ENCODE assay signal across 14 cellular contexts in the genomic region with DNA sequence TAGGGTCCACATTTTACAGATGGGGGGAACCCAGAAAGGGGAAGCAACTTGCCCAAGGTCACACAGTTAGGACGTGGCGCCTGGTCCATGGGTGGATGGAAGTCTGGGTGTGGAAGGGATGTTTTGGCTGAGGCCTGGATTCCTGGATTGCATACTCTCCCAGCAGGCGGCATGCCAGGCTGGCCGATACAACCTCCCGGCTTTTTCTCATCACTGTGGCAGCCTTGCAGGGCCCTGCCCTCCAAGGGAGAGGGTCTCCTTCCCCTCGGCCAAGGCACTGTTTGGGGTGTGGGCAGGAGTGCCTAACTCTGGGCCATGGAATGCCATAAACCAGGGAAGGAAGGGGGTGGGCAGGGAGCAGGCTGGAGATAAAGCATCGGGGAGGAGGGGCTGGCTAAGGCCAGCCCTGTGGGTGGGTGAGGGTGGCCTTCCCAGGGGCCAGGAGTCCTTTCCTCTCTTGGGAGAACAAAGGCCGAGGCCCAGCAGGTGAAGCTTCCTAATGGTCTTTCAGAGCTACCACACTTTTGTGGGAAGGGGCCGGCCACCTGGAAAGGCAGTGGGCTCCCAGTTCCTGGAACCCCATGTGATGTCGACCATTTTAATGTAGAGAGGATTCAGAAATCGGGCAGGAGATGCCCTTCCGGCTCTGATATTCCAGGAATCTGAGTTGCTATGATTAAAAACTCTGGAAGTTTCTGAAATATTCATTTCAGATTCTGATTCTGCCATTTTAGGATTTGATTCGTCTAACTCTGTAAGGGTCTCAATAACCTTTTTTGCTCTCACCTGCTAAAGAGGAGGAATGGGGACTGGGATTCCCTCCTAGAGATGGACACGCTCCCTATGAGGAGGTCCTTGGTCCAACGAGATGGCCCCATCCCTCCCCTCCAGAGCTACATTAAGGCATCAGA. TPM values are rescaled to one million over a fixed set of nuclear protein-coding genes. Genes with fewer than 3 reads are reported as not detected.
DNase-seq lines count a peak whose midpoint lies in the region; ATAC-seq, FAIRE-seq and TF ChIP-seq lines count a peak whose summit lies in the region.
"Had no signal": no experiment of that assay in that cellular context is flagged by ENCODE, and none has a peak within 500 bp of the region (broad histone marks: within the 10 kb centered on the region; RNA-seq: fewer than 3 reads in every experiment).

No MANE protein-coding gene starts in this region.

- TF ChIP-seq CTCF in A549 (IDR thresholded peaks at IDR 0.05) (no peak), HCT116 (IDR thresholded peaks at IDR 0.05 in 2 of 3, conservative IDR thresholded peaks at IDR 0.05 in 1 of 3; ENCODE audit: borderline replicate concordance in 1 of 3, insufficient read depth in 1 of 3, low read depth in 2 of 3, low read length in 2 of 3) (no peak), brain microvascular endothelial cell (IDR thresholded peaks at IDR 0.05; ENCODE audit: low read depth, low read length, missing control alignments) (no peak), OCI-LY7 (conservative IDR thresholded peaks at IDR 0.05; ENCODE audit: low read length) (no peak)

- H3K4me2 ChIP-seq in A549, result peak overlapping the region; percentile 71
- peak overlapping the region; percentile 27 for H3K4me2 ChIP-seq in HCT116 (ENCODE audit: low read length)
- no peak overlapping the region for H3K4me2 ChIP-seq in mesendoderm (ENCODE audit: low read length)
- H3K4me2 ChIP-seq in OCI-LY7 (ENCODE audit: low read length), result no peak overlapping the region

- WGBS in A549 (ENCODE audit: missing lambda C conversion rate), result 82% methylated on average over 15 of the region's 15 CpGs
- no CpG with 5 or more reads among the region's 15 CpGs for WGBS in mesendoderm (ENCODE audit: extremely low coverage, insufficient coverage, low lambda C conversion rate)

- no peaks in the 10 kb centered on the region for H3K27me3 ChIP-seq in HCT116 (ENCODE audit: insufficient read depth, low read length)
- H3K27me3 ChIP-seq in brain microvascular endothelial cell (replicated peaks), result no peaks in the 10 kb centered on the region
- H3K27me3 ChIP-seq in mesendoderm (ENCODE audit: insufficient read depth, low read length, poor library complexity), result no peaks in the 10 kb centered on the region

- peak overlapping the region; percentile 85 for H2AK5ac ChIP-seq in mesendoderm (ENCODE audit: low read length)

- BruUV-seq in HCT116 (replicated peaks; lab: Mats Ljungman, UMichigan) (no TSS peak), OCI-LY7 (replicated peaks; lab: Mats Ljungman, UMichigan) (no TSS peak)

- H3K18ac ChIP-seq in mesendoderm (ENCODE audit: low read length), result no peak overlapping the region

- TF ChIP-seq RAD21 in A549 (conservative IDR thresholded peaks at IDR 0.05 in 1 of 2, IDR thresholded peaks at IDR 0.05 in 1 of 2) (no peak), HCT116 (IDR thresholded peaks at IDR 0.05; ENCODE audit: low read depth) (no peak)

- CTCF ChIA-PET in A549 (lab: Yijun Ruan, JAX) (interaction anchor here (1.0 to 14.7 kb wide), 8 partner anchors 8 to 191 kb away, joined by 3 to 145 read pairs (median 3); partner anchors contain the start of genes MYLK2 and PDRG1), HCT116 (lab: Charles Lee) (interaction anchor here (2.3 kb wide), 1 partner anchor 12 kb away, joined by 11 read pairs; no protein-coding TSS in a partner anchor), OCI-LY7 (lab: Charles Lee; ENCODE audit: unreplicated experiment) (interaction anchor here (1.0 kb wide), 1 partner anchor 16 kb away, joined by 3 read pairs; no protein-coding TSS in a partner anchor)

- no peak overlapping the region for H3K56ac ChIP-seq in mesendoderm (ENCODE audit: low read length)

- H3K27ac ChIP-seq in A549 (peak overlapping the region; percentile 85 to 86), HCT116 (ENCODE audit: low read depth, low read length) (no peak overlapping the region), brain microvascular endothelial cell (peak overlapping the region; percentile 99), mesendoderm (ENCODE audit: low read depth, low read length) (no peak overlapping the region), OCI-LY7 (ENCODE audit: low read depth, low read length, poor library complexity, severe bottlenecking) (no peak overlapping the region)

- no peak overlapping the region for H2BK120ac ChIP-seq in mesendoderm (ENCODE audit: low read depth, low read length)

- H3K4me3 ChIP-seq in A549, result no peak overlapping the region
- no peak overlapping the region for H3K4me3 ChIP-seq in HCT116 (replicated peaks in 1 of 2; ENCODE audit: low read depth in 1 of 2, low read length in 2 of 2)
- H3K4me3 ChIP-seq in brain microvascular endothelial cell (ENCODE audit: low read depth, low read length), result no peak overlapping the region
- H3K4me3 ChIP-seq in mesendoderm (ENCODE audit: low read length), result no peak overlapping the region
- H3K4me3 ChIP-seq in OCI-LY7 (ENCODE audit: low read depth, low read length, poor library complexity, severe bottlenecking), result no peak overlapping the region

- intact Hi-C loops in HCT116 (cut with micrococcal nuclease) (no loop called here), OCI-LY7 (cut with micrococcal nuclease; ENCODE audit: unreplicated experiment) (no loop called here)

- TF ChIP-seq EP300 in A549 (IDR thresholded peaks at IDR 0.05), result no peak

- H3K4ac ChIP-seq in mesendoderm (ENCODE audit: low read depth, low read length), result no peak overlapping the region

- H3K9me3 ChIP-seq in A549, result no peaks in the 10 kb centered on the region
- H3K9me3 ChIP-seq in HCT116 (ENCODE audit: control insufficient read depth in 1 of 2, insufficient read depth in 1 of 2, low read depth in 1 of 2, low read length in 2 of 2), result no peaks in the 10 kb centered on the region
- no peaks in the 10 kb centered on the region for H3K9me3 ChIP-seq in OCI-LY7 (ENCODE audit: low read length)

- no peaks in the 10 kb centered on the region for H3K79me2 ChIP-seq in HCT116 (ENCODE audit: insufficient read depth, low read length)
- no peaks in the 10 kb centered on the region for H3K79me2 ChIP-seq in mesendoderm (ENCODE audit: control insufficient read depth, insufficient read depth, low read length)
- no peaks in the 10 kb centered on the region for H3K79me2 ChIP-seq in OCI-LY7 (ENCODE audit: insufficient read depth, low read depth, low read length)

- H4K20me1 ChIP-seq in HCT116 (ENCODE audit: insufficient read depth) (no peaks in the 10 kb centered on the region), OCI-LY7 (ENCODE audit: insufficient read depth, low read length) (no peaks in the 10 kb centered on the region)

- H3K36me3 ChIP-seq in HCT116 (ENCODE audit: control insufficient read depth in 1 of 2, insufficient read depth in 2 of 2, low read length in 2 of 2), result no peaks in the 10 kb centered on the region
- H3K36me3 ChIP-seq in brain microvascular endothelial cell (replicated peaks), result no peaks in the 10 kb centered on the region
- no peaks in the 10 kb centered on the region for H3K36me3 ChIP-seq in mesendoderm (ENCODE audit: control insufficient read depth, insufficient read depth, low read length)
- H3K36me3 ChIP-seq in OCI-LY7 (ENCODE audit: insufficient read depth, low read length), result no peaks in the 10 kb centered on the region

- H2BK5ac ChIP-seq in mesendoderm (ENCODE audit: low read length), result no peak overlapping the region

- H3K9ac ChIP-seq in HCT116 (ENCODE audit: low read length) (no peak overlapping the region), mesendoderm (ENCODE audit: low read length) (no peak overlapping the region)

- no peak overlapping the region for H3K23ac ChIP-seq in mesendoderm (ENCODE audit: low read length)

- RAD21 ChIA-PET in HCT116 (lab: Charles Lee; ENCODE audit: low non-redundant PET in 1 of 2, low total read pairs in 2 of 2, uncharacterized antibody in 2 of 2, unreplicated experiment in 2 of 2), result no interaction called here

- H3K9me2 ChIP-seq in HCT116 (ENCODE audit: insufficient read depth) (no peaks in the 10 kb centered on the region), OCI-LY7 (ENCODE audit: insufficient read depth, low read length) (no peaks in the 10 kb centered on the region)

- POLR2A ChIA-PET in A549 (lab: Yijun Ruan, JAX), result no interaction called here
- POLR2A ChIA-PET in HCT116 (lab: Charles Lee), result no interaction called here
- POLR2A ChIA-PET in OCI-LY7 (lab: Charles Lee), result no interaction called here

- no peak for FAIRE-seq in A549 (lab: Jason Lieb, UNC)

- no peak overlapping the region for H4K8ac ChIP-seq in mesendoderm (ENCODE audit: low read depth, low read length)

- no peak overlapping the region for H4K5ac ChIP-seq in mesendoderm (ENCODE audit: low read length)

- ATAC-seq in A549 (0 out of 6 replicates have a peak, but pooled peaks of 1 of the 2 experiments have one; percentile 4), HCT116 (no peak), GM21825 (IDR thresholded peaks at IDR 0.05; ENCODE audit: unreplicated experiment) (no peak)

- in situ Hi-C loops in brain microvascular endothelial cell (cut with HindIII; ENCODE audit: low pct_ligation_motif_present, low sequenced_read_pairs), result no loop called here

- TF ChIP-seq POLR2A in A549 (IDR thresholded peaks at IDR 0.05; ENCODE audit: low read length) (no peak), HCT116 (IDR thresholded peaks at IDR 0.05; ENCODE audit: borderline replicate concordance, extremely low read depth, insufficient read depth, insufficient read length) (no peak)

- H3K4me1 ChIP-seq in A549 (peaks cover 96% of the 10 kb centered on the region), HCT116 (ENCODE audit: control insufficient read depth in 1 of 2, insufficient read depth in 2 of 2, low read length in 2 of 2) (peaks cover 24 to 51% of the 10 kb centered on the region in 2 experiments), mesendoderm (ENCODE audit: control insufficient read depth, low read depth, low read length) (peaks cover 18% of the 10 kb centered on the region), OCI-LY7 (ENCODE audit: insufficient read depth, low read length, poor library complexity, severe bottlenecking) (peaks cover 13% of the 10 kb centered on the region)

- H2BK15ac ChIP-seq in mesendoderm (replicated peaks; ENCODE audit: low read depth), result no peak overlapping the region

- H3K79me1 ChIP-seq in mesendoderm (ENCODE audit: low read length), result no peaks in the 10 kb centered on the region

- no peak overlapping the region for H2AFZ ChIP-seq in HCT116 (ENCODE audit: low read depth, low read length, poor library complexity, severe bottlenecking)
- H2AFZ ChIP-seq in OCI-LY7 (ENCODE audit: low read length), result no peak overlapping the region

- DNase-seq in A549 (ENCODE audit: low read depth in 1 of 2, low spot score in 1 of 2) (no peak), HCT116 (ENCODE audit: low read depth, low spot score) (no peak), brain microvascular endothelial cell (no peak), mesendoderm (no peak), OCI-LY7 (ENCODE audit: low spot score) (no peak), OCI-M1 (lab: John Stamatoyannopoulos, UW) (no peak), EL (no peak)
- DNase-seq: activated CD4-positive, alpha-beta T cell treated with anti-CD3 and anti-CD28 coated beads, Interleukin-2, amount 10 ng/mL, durations not matched to agents 24 days and 14 days; activated naive CD8-positive, alpha-beta T cell treated with anti-CD3 and anti-CD28 coated beads, Interleukin-2, amount 10 ng/mL, durations not matched to agents 7 days and 5 days; activated T-cell treated with anti-CD3 and anti-CD28 coated beads, Interleukin-2, amount 50 U/mL, for 1 hour; naive B cell; NCI-H2081 had no signal

RNA-seq across cellular contexts. Expression of gene FOXS1, which starts 4.2 kb away (rescaled TPM):
- polyA plus RNA-seq in A549 (2011; rRNA removed), result 1.0 and 1.5 TPM in 2 replicates
- 1.5 and 3.0 TPM in 2 replicates for polyA plus RNA-seq in A549 (2012; cell fraction: cytosol; rRNA removed)
- polyA plus RNA-seq in A549 (2012; cell fraction: nucleus; rRNA removed), result 3.0 and 4.0 TPM in 2 replicates
- 1.9 to 3.7 TPM (median 3.4 TPM) in 3 replicates for polyA plus RNA-seq in A549 (2017; fragmentation: RNase III; extraction: RNeasy Plus Mini Kit Qiagen cat#74134 plus additional on column Dnase treatment)
- 0.83 and 1.8 TPM in 2 replicates for polyA minus RNA-seq in A549 (2011; rRNA and poly(A)+ RNA removed)
- not detected for total RNA-seq in HCT116 (2021; ENCODE audit: unreplicated experiment)
- not detected in 2 replicates for polyA plus RNA-seq in HCT116 (2012)
- polyA plus RNA-seq in mesendoderm (2013, experiment 1 of 2), result 0.03 TPM
- not detected for polyA plus RNA-seq in mesendoderm (2013, experiment 2 of 2)
- total RNA-seq in OCI-LY7 (2014; rRNA removed; shearing (Covaris generic)), result not detected in 2 replicates
- not detected in 2 replicates for total RNA-seq in OCI-LY7 (2022)
- total RNA-seq: activated CD4-positive, alpha-beta T cell treated with anti-CD3 and anti-CD28 coated beads, Interleukin-2, amount 10 ng/mL, durations not matched to agents 24 days and 14 days; activated naive CD8-positive, alpha-beta T cell treated with anti-CD3 and anti-CD28 coated beads, Interleukin-2, amount 10 ng/mL, durations not matched to agents 7 days and 5 days; epithelial cell of proximal tubule had no signal

RNA-seq across cellular contexts. Expression of gene MYLK2, which starts 22.0 kb away (rescaled TPM):
- polyA plus RNA-seq in A549 (2011; rRNA removed) (0.09 and 0.20 TPM in 2 replicates), A549 (2017; fragmentation: RNase III; extraction: RNeasy Plus Mini Kit Qiagen cat#74134 plus additional on column Dnase treatment) (0.36 to 0.63 TPM (median 0.51 TPM) in 3 replicates)
- polyA plus RNA-seq in A549 (2012; cell fraction: cytosol; rRNA removed), result 0.53 and 0.70 TPM in 2 replicates
- polyA plus RNA-seq in A549 (2012; cell fraction: nucleus; rRNA removed), result 3.9 and 4.1 TPM in 2 replicates
- 0.21 and 0.34 TPM in 2 replicates for polyA minus RNA-seq in A549 (2011; rRNA and poly(A)+ RNA removed)
- total RNA-seq in HCT116 (2021; ENCODE audit: unreplicated experiment) (0.34 TPM), OCI-LY7 (2022) (0.61 and 0.67 TPM in 2 replicates)
- polyA plus RNA-seq in HCT116 (2012), result 0.12 and 0.13 TPM in 2 replicates
- 0.14 TPM for polyA plus RNA-seq in mesendoderm (2013, experiment 1 of 2)
- 0.22 TPM for polyA plus RNA-seq in mesendoderm (2013, experiment 2 of 2)
- 0.69 and 0.75 TPM in 2 replicates for total RNA-seq in OCI-LY7 (2014; rRNA removed; shearing (Covaris generic))
- total RNA-seq: epithelial cell of proximal tubule had no signal

RNA-seq across cellular contexts. Expression of gene DUSP15, which starts 29.2 kb away (rescaled TPM):
- polyA plus RNA-seq in A549 (2011; rRNA removed) (0.46 and 0.53 TPM in 2 replicates), A549 (2017; fragmentation: RNase III; extraction: RNeasy Plus Mini Kit Qiagen cat#74134 plus additional on column Dnase treatment) (0.70 to 1.3 TPM (median 0.96 TPM) in 3 replicates)
- polyA plus RNA-seq in A549 (2012; cell fraction: cytosol; rRNA removed), result 0.53 and 1.1 TPM in 2 replicates
- polyA plus RNA-seq in A549 (2012; cell fraction: nucleus; rRNA removed), result 0.76 and 1.00 TPM in 2 replicates
- polyA minus RNA-seq in A549 (2011; rRNA and poly(A)+ RNA removed), result 0.29 TPM in 1 of 2 replicates, not detected in the other
- total RNA-seq in HCT116 (2021; ENCODE audit: unreplicated experiment) (not detected), OCI-LY7 (2022) (0.61 TPM in 1 of 2 replicates, not detected in the other)
- not detected in 2 replicates for polyA plus RNA-seq in HCT116 (2012)
- polyA plus RNA-seq in mesendoderm (2013, experiment 1 of 2), result 0.27 TPM
- polyA plus RNA-seq in mesendoderm (2013, experiment 2 of 2), result 0.15 TPM
- 0.19 and 1.5 TPM in 2 replicates for total RNA-seq in OCI-LY7 (2014; rRNA removed; shearing (Covaris generic))
- total RNA-seq: activated CD4-positive, alpha-beta T cell treated with anti-CD3 and anti-CD28 coated beads, Interleukin-2, amount 10 ng/mL, durations not matched to agents 24 days and 14 days; activated naive CD8-positive, alpha-beta T cell treated with anti-CD3 and anti-CD28 coated beads, Interleukin-2, amount 10 ng/mL, durations not matched to agents 7 days and 5 days; epithelial cell of proximal tubule had no signal

RNA-seq across cellular contexts. Expression of gene TTLL9, which starts 29.3 kb away (rescaled TPM):
- 0.06 and 0.08 TPM in 2 replicates for polyA plus RNA-seq in A549 (2011; rRNA removed)
- 0.04 TPM in 2 replicates for polyA plus RNA-seq in A549 (2012; cell fraction: cytosol; rRNA removed)
- 0.02 and 0.16 TPM in 2 replicates for polyA plus RNA-seq in A549 (2012; cell fraction: nucleus; rRNA removed)
- 0.04 to 0.24 TPM (median 0.15 TPM) in 3 replicates for polyA plus RNA-seq in A549 (2017; fragmentation: RNase III; extraction: RNeasy Plus Mini Kit Qiagen cat#74134 plus additional on column Dnase treatment)
- polyA minus RNA-seq in A549 (2011; rRNA and poly(A)+ RNA removed), result 0.12 and 0.63 TPM in 2 replicates
- total RNA-seq in HCT116 (2021; ENCODE audit: unreplicated experiment), result not detected
- polyA plus RNA-seq in HCT116 (2012), result 0.03 and 0.12 TPM in 2 replicates
- polyA plus RNA-seq in mesendoderm (2013, experiment 1 of 2), result not detected
- 0.01 TPM for polyA plus RNA-seq in mesendoderm (2013, experiment 2 of 2)
- total RNA-seq in OCI-LY7 (2014; rRNA removed; shearing (Covaris generic)), result not detected in 2 replicates
- total RNA-seq in OCI-LY7 (2022), result not detected in 2 replicates
- total RNA-seq: activated CD4-positive, alpha-beta T cell treated with anti-CD3 and anti-CD28 coated beads, Interleukin-2, amount 10 ng/mL, durations not matched to agents 24 days and 14 days; activated naive CD8-positive, alpha-beta T cell treated with anti-CD3 and anti-CD28 coated beads, Interleukin-2, amount 10 ng/mL, durations not matched to agents 7 days and 5 days; epithelial cell of proximal tubule had no signal

Comparison
In these comparisons a context has a peak if more than half of its experiments do, and no peak if none do; other contexts are left out.
1. H3K27ac ChIP-seq: peak in A549 (2 of 2) and brain microvascular endothelial cell (single experiment); none in HCT116 (single experiment), mesendoderm (single experiment) and OCI-LY7 (single experiment).
2. H3K4me2 ChIP-seq: peak in A549 (single experiment) and HCT116 (single experiment); none in mesendoderm (single experiment) and OCI-LY7 (single experiment).